In genomic region chr1:91669584-91670350, GRCh38 we compare ENCODE assay signal across 27 cellular contexts.
DNase-seq lines count a peak whose midpoint lies in the region; ATAC-seq, FAIRE-seq and TF ChIP-seq lines count a peak whose summit lies in the region.
"Had no signal": no experiment of that assay in that cellular context is flagged by ENCODE, and none has a peak within 500 bp of the region (broad histone marks: within the 10 kb centered on the region; RNA-seq: fewer than 3 reads in every experiment).

No MANE protein-coding gene starts in this region.

- H3K4me1 ChIP-seq in K562 (replicated peaks in 1 of 2; ENCODE audit: control insufficient read depth in 2 of 2, insufficient read depth in 2 of 2, low read length in 2 of 2) (no peaks in the 10 kb centered on the region), neural progenitor cell (peaks cover 19% of the 10 kb centered on the region)
- H3K4me1 ChIP-seq: Caco-2 had no signal

- WGBS in K562 (ENCODE audit: insufficient coverage, low coverage, missing lambda C conversion rate): 87% methylated on average over 22 of the region's 25 CpGs

- H3K4me3 ChIP-seq in K562 (no peak overlapping the region), neural progenitor cell (no peak overlapping the region)
- H3K4me3 ChIP-seq: GM12878, MG63 had no signal

- no peak for TF ChIP-seq CTCF in K562 (IDR thresholded peaks at IDR 0.05 in 2 of 3, conservative IDR thresholded peaks at IDR 0.05 in 1 of 3; ENCODE audit: insufficient read depth in 2 of 3, low read depth in 1 of 3, low read length in 3 of 3)
- TF ChIP-seq CTCF in neural progenitor cell (IDR thresholded peaks at IDR 0.05): no peak

- FAIRE-seq in K562 (lab: Jason Lieb, UNC): no peak
- FAIRE-seq: GM12878, HTR-8/SVneo had no signal

- H3K9ac ChIP-seq in K562 (ENCODE audit: insufficient read depth in 1 of 2, low read depth in 2 of 2, low read length in 2 of 2) (no peak overlapping the region), neural progenitor cell (no peak overlapping the region)

- peak overlapping the region; percentile 6 for H3K27ac Mint-ChIP-seq in activated naive CD8-positive, alpha-beta T cell treated with anti-CD3 and anti-CD28 coated beads, Interleukin-2, amount 50 U/mL, for 24 hours
- H3K27ac Mint-ChIP-seq in activated naive CD8-positive, alpha-beta T cell treated with anti-CD3 and anti-CD28 coated beads for 36 hours: no peak overlapping the region
- H3K27ac Mint-ChIP-seq in neural progenitor cell (peak overlapping the region; percentile 20), immature natural killer cell (peak overlapping the region in 3 of 6 donors; percentile 64 to 90 (median 69))
- H3K27ac Mint-ChIP-seq: B cell; CD8-positive, alpha-beta T cell had no signal

- no peak for DNase-seq in activated naive CD8-positive, alpha-beta T cell treated with anti-CD3 and anti-CD28 coated beads, Interleukin-2, amount 50 U/mL, for 24 hours
- no peak for DNase-seq in activated naive CD8-positive, alpha-beta T cell treated with anti-CD3 and anti-CD28 coated beads for 36 hours
- DNase-seq in K562 (ENCODE audit: extremely low read depth in 1 of 4, low spot score in 3 of 4) (no peak), neural progenitor cell (ENCODE audit: low spot score) (peak; percentile 65), immature natural killer cell (no peak), pons (ENCODE audit: low spot score) (no peak)
- DNase-seq: Caco-2; CD8-positive, alpha-beta T cell; GDM1; GOT3; HCEC 1CT; KBM-7; MG63; NCI-H1105 treated with DMSO at 0.1 percent for 48 hours; NCI-H146; NCI-H2029 treated with DMSO at 0.1 percent for 48 hours; NCI-H226; NCI-H510A; NCI-H69; SHP77 had no signal

- H2AFZ ChIP-seq in K562 (ENCODE audit: low read depth, low read length): no peak overlapping the region
- H2AFZ ChIP-seq in neural progenitor cell (replicated peaks): peak overlapping the region; percentile 70

- TF ChIP-seq RAD21 in K562 (CRISPR knock-in tag; conservative IDR thresholded peaks at IDR 0.05 in 1 of 2, IDR thresholded peaks at IDR 0.05 in 1 of 2): no peak

- no peaks in the 10 kb centered on the region for H3K9me3 Mint-ChIP-seq in activated naive CD8-positive, alpha-beta T cell treated with anti-CD3 and anti-CD28 coated beads, Interleukin-2, amount 50 U/mL, for 24 hours
- H3K9me3 Mint-ChIP-seq in activated naive CD8-positive, alpha-beta T cell treated with anti-CD3 and anti-CD28 coated beads for 36 hours: peaks cover 5% of the 10 kb centered on the region
- peaks cover 6% of the 10 kb centered on the region for H3K9me3 Mint-ChIP-seq in neural progenitor cell
- H3K9me3 Mint-ChIP-seq in immature natural killer cell: no peaks in the 10 kb centered on the region
- H3K9me3 Mint-ChIP-seq: CD8-positive, alpha-beta T cell had no signal

- no peaks in the 10 kb centered on the region for H3K9me3 ChIP-seq in K562 (replicated peaks; ENCODE audit: control insufficient read depth, insufficient read depth, low read depth, low read length)
- H3K9me3 ChIP-seq in neural progenitor cell (ENCODE audit: low read depth): no peaks in the 10 kb centered on the region
- H3K9me3 ChIP-seq: Caco-2, MG63 had no signal

- POLR2A ChIA-PET in K562 (lab: Yijun Ruan, JAX): no interaction called here

- H3K27me3 ChIP-seq in K562 (ENCODE audit: control insufficient read depth in 2 of 2, insufficient read depth in 2 of 2, low read length in 2 of 2): no peaks in the 10 kb centered on the region
- no peaks in the 10 kb centered on the region for H3K27me3 ChIP-seq in neural progenitor cell
- H3K27me3 ChIP-seq: MG63 had no signal

- CTCF ChIA-PET in K562 (lab: Yijun Ruan, JAX; ENCODE audit: low intra/inter-chr PET ratio): no interaction called here

- H3K27me3 Mint-ChIP-seq in activated naive CD8-positive, alpha-beta T cell treated with anti-CD3 and anti-CD28 coated beads, Interleukin-2, amount 50 U/mL, for 24 hours: peaks cover 2% of the 10 kb centered on the region
- H3K27me3 Mint-ChIP-seq in activated naive CD8-positive, alpha-beta T cell treated with anti-CD3 and anti-CD28 coated beads for 36 hours: no peaks in the 10 kb centered on the region
- H3K27me3 Mint-ChIP-seq in neural progenitor cell (ENCODE audit: insufficient read depth, low read depth) (peaks cover 2% of the 10 kb centered on the region), immature natural killer cell (ENCODE audit: low read depth in 3 of 3) (peaks cover 0 to 7% (median 0%) of the 10 kb centered on the region in 3 donors)

- intact Hi-C loops in K562 (cut with micrococcal nuclease): no loop called here

- no peak overlapping the region for H3K27ac ChIP-seq in K562 (ENCODE audit: extremely low read depth, low read depth, low read length)
- peak overlapping the region; percentile 73 for H3K27ac ChIP-seq in neural progenitor cell
- H3K27ac ChIP-seq: C4-2B, RWPE1 had no signal

- H3K4me2 ChIP-seq in K562 (ENCODE audit: insufficient read depth, low read length) (no peak overlapping the region), neural progenitor cell (peak overlapping the region; percentile 9)

- in situ Hi-C loops in K562 (cut with MboI): no loop called here

- H3K36me3 ChIP-seq in K562 (ENCODE audit: control insufficient read depth, insufficient read depth, low read length) (no peaks in the 10 kb centered on the region), neural progenitor cell (no peaks in the 10 kb centered on the region)
- H3K36me3 ChIP-seq: MG63 had no signal

- H3K79me2 ChIP-seq in K562 (ENCODE audit: control insufficient read depth, insufficient read depth, low read length) (no peaks in the 10 kb centered on the region), neural progenitor cell (ENCODE audit: low read depth) (no peaks in the 10 kb centered on the region)

- TF ChIP-seq EP300 in K562 (IDR thresholded peaks at IDR 0.05; ENCODE audit: low read length): no peak

- H3K9me1 ChIP-seq in K562 (ENCODE audit: control insufficient read depth, insufficient read depth, low read length): no peaks in the 10 kb centered on the region

- H4K20me1 ChIP-seq in K562 (replicated peaks; ENCODE audit: control insufficient read depth, insufficient read depth, low read length): no peaks in the 10 kb centered on the region
- no peaks in the 10 kb centered on the region for H4K20me1 ChIP-seq in neural progenitor cell (ENCODE audit: low read depth)

- no peak overlapping the region for H3K4me3 Mint-ChIP-seq in activated naive CD8-positive, alpha-beta T cell treated with anti-CD3 and anti-CD28 coated beads, Interleukin-2, amount 50 U/mL, for 24 hours
- no peak overlapping the region for H3K4me3 Mint-ChIP-seq in activated naive CD8-positive, alpha-beta T cell treated with anti-CD3 and anti-CD28 coated beads for 36 hours
- peak overlapping the region; percentile 3 for H3K4me3 Mint-ChIP-seq in neural progenitor cell
- no peak overlapping the region for H3K4me3 Mint-ChIP-seq in immature natural killer cell
- H3K4me3 Mint-ChIP-seq: B cell; CD8-positive, alpha-beta T cell had no signal

- H3K36me3 Mint-ChIP-seq in activated naive CD8-positive, alpha-beta T cell treated with anti-CD3 and anti-CD28 coated beads, Interleukin-2, amount 50 U/mL, for 24 hours (ENCODE audit: low read depth): no peaks in the 10 kb centered on the region
- no peaks in the 10 kb centered on the region for H3K36me3 Mint-ChIP-seq in activated naive CD8-positive, alpha-beta T cell treated with anti-CD3 and anti-CD28 coated beads for 36 hours
- no peaks in the 10 kb centered on the region for H3K36me3 Mint-ChIP-seq in neural progenitor cell
- peaks cover 0 to 4% (median 3%) of the 10 kb centered on the region in 3 donors for H3K36me3 Mint-ChIP-seq in immature natural killer cell
- H3K36me3 Mint-ChIP-seq: CD8-positive, alpha-beta T cell had no signal

- H3K4me1 Mint-ChIP-seq in activated naive CD8-positive, alpha-beta T cell treated with anti-CD3 and anti-CD28 coated beads, Interleukin-2, amount 50 U/mL, for 24 hours: peaks cover 29% of the 10 kb centered on the region
- peaks cover 20% of the 10 kb centered on the region for H3K4me1 Mint-ChIP-seq in activated naive CD8-positive, alpha-beta T cell treated with anti-CD3 and anti-CD28 coated beads for 36 hours
- H3K4me1 Mint-ChIP-seq in neural progenitor cell: no peaks in the 10 kb centered on the region
- H3K4me1 Mint-ChIP-seq in immature natural killer cell: peaks cover 31 to 53% of the 10 kb centered on the region in 2 donors
- H3K4me1 Mint-ChIP-seq: B cell had no signal

- peaks cover 22% of the 10 kb centered on the region for H3F3A ChIP-seq in neural progenitor cell (ENCODE audit: low read depth)

- no peak for ATAC-seq in activated naive CD8-positive, alpha-beta T cell treated with anti-CD3 and anti-CD28 coated beads, Interleukin-2, amount 50 U/mL, for 24 hours
- no peak for ATAC-seq in K562
- ATAC-seq in GM18505 (IDR thresholded peaks at IDR 0.05; ENCODE audit: unreplicated experiment): no peak
- ATAC-seq: CD8-positive, alpha-beta T cell; GM12878; Panc1 had no signal

- BruUV-seq in K562 (replicated peaks; lab: Mats Ljungman, UMichigan): no TSS peak

- TF ChIP-seq POLR2A in K562 (conservative IDR thresholded peaks at IDR 0.05) (no peak), GM18505 (IDR thresholded peaks at IDR 0.05; ENCODE audit: borderline replicate concordance, extremely low read depth, insufficient read depth, insufficient read length) (no peak)

TF ChIP-seq in K562, 482 proteins besides CTCF, POLR2A, EP300 and RAD21:
- TF ChIP-seq KDM1A (IDR thresholded peaks at IDR 0.05): peak; percentile 64 to 65; a peak in 3 of 4 replicates
- no peak for TF ChIP-seq POLR2AphosphoS5 (IDR thresholded peaks at IDR 0.05; ENCODE audit: control insufficient read depth, insufficient read depth, low read depth, low read length)
TF ChIP-seq in K562: peak in this region for 1.
